10 cellular contexts compared by ENCODE assay signal in the genomic region with DNA sequence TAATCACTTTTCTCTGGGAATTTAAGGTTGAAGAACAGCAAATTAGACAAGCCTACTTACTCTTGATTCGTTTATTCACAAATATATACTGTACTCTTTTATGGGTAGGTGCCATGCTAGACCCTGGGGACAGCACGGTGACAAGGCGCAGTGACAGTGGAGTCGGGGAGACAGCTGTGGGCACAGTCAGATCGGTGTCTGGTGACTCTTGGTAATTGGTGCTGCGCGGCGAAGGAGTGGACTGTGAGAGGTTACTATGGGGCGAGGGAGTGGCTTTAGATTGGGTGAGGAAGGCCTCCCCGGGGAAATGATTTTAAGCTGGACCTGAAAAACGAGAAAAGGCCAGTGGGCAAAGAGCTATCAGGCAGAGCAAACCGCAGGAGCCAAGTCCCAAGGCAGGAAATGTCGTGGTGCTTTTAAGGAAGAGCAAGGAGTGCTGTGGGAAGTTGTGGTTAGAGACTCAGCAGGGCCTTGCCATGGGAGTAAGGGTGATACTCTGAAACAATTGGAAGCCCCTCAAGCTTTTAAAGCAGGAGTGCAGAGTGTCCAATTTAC. TPM values are rescaled to one million over a fixed set of nuclear protein-coding genes. Genes with fewer than 3 reads are reported as not detected.
DNase-seq lines count a peak whose midpoint lies in the region; ATAC-seq, FAIRE-seq and TF ChIP-seq lines count a peak whose summit lies in the region.
"Had no signal": no experiment of that assay in that cellular context is flagged by ENCODE, and none has a peak within 500 bp of the region (broad histone marks: within the 10 kb centered on the region; RNA-seq: fewer than 3 reads in every experiment).

No MANE protein-coding gene starts in this region.

- FAIRE-seq in D721Med (lab: Jason Lieb, UNC), result no peak

- TF ChIP-seq POLR2A in transverse colon (IDR thresholded peaks at IDR 0.05), result no peak

- H3K9me3 ChIP-seq in mesodermal cell (ENCODE audit: control insufficient read depth, low read length) (peaks cover 4% of the 10 kb centered on the region), transverse colon (no peaks in the 10 kb centered on the region)

- peak; percentile 37 for DNase-seq in SKM-1 treated with dmso at 0.1 percent for 144 hours (lab: John Stamatoyannopoulos, UW; ENCODE audit: unreplicated experiment)
- no peak for DNase-seq in SKM-1 (lab: John Stamatoyannopoulos, UW; ENCODE audit: unreplicated experiment)
- DNase-seq in transverse colon, result peak; percentile 50
- DNase-seq in D721Med (ENCODE audit: insufficient read length, low spot score), result no peak
- DNase-seq: NCI-H1694; stimulated activated CD8-positive, alpha-beta memory T cell treated with anti-CD3 and anti-CD28 coated beads, Interleukin-4, amount 100 ng/mL, for 48 hours had no signal

- H3K4me1 ChIP-seq in mesodermal cell (ENCODE audit: control insufficient read depth, insufficient read depth, low read length, poor library complexity, severe bottlenecking) (peaks cover 6% of the 10 kb centered on the region), transverse colon (peaks cover 0 to 49% (median 20%) of the 10 kb centered on the region in 4 donors)

- H3K27me3 ChIP-seq in transverse colon, result no peaks in the 10 kb centered on the region

- intact Hi-C loops in dendritic cell treated with granulocyte-macrophage colony-stimulating factor and Interleukin-4, amounts not matched to agents 40 ng/mL and 50 ng/mL, for 4 days (cut with micrococcal nuclease), result no loop called here
- intact Hi-C loops in transverse colon (cut with DNase I; ENCODE audit: low total_unique reads), result no loop called here

- H3K27ac ChIP-seq in mesodermal cell (ENCODE audit: low read depth, low read length, severe bottlenecking) (peak overlapping the region; percentile 47), transverse colon (peak overlapping the region in 3 of 4 donors; percentile 31 to 60 (median 59))

- ATAC-seq in GM21423 (IDR thresholded peaks at IDR 0.05; ENCODE audit: unreplicated experiment), result no peak
- ATAC-seq in GM18858 (IDR thresholded peaks at IDR 0.05; ENCODE audit: unreplicated experiment), result no peak

- H3K4me3 Mint-ChIP-seq in dendritic cell treated with granulocyte-macrophage colony-stimulating factor and Interleukin-4, amounts not matched to agents 40 ng/mL and 50 ng/mL, for 4 days, result peak overlapping the region; percentile 55

- H3K36me3 ChIP-seq in mesodermal cell (ENCODE audit: control insufficient read depth, insufficient read depth, low read length) (peaks cover 88% of the 10 kb centered on the region), transverse colon (no peaks in the 10 kb centered on the region)

- in situ Hi-C loops in transverse colon (cut with MboI; ENCODE audit: low pct_ligation_motif_present in 1 of 4, low pct_unique_long_range_greater_than_20kb in 1 of 4, low sequenced_read_pairs in 3 of 4), result no loop called here

- H3K27me3 Mint-ChIP-seq in dendritic cell treated with granulocyte-macrophage colony-stimulating factor and Interleukin-4, amounts not matched to agents 40 ng/mL and 50 ng/mL, for 4 days, result no peaks in the 10 kb centered on the region

- H3K4me3 ChIP-seq in mesodermal cell (ENCODE audit: extremely low read depth, insufficient read depth, low read length, poor library complexity, severe bottlenecking), result no peak overlapping the region
- no peak overlapping the region for H3K4me3 ChIP-seq in transverse colon

- H3K9me3 Mint-ChIP-seq in dendritic cell treated with granulocyte-macrophage colony-stimulating factor and Interleukin-4, amounts not matched to agents 40 ng/mL and 50 ng/mL, for 4 days, result no peaks in the 10 kb centered on the region

- TF ChIP-seq CTCF in transverse colon (IDR thresholded peaks at IDR 0.05) (no peak), D721Med (IDR thresholded peaks at IDR 0.05; ENCODE audit: insufficient read depth, missing control alignments) (no peak)

- TF ChIP-seq EP300 in transverse colon (IDR thresholded peaks at IDR 0.05; ENCODE audit: low read depth), result no peak

- WGBS in mesodermal cell (ENCODE audit: insufficient coverage in 2 of 2), 2 experiments, result 86 to 90% methylated on average over 11 to 12 of the region's 13 CpGs
- 47 to 73% methylated on average over 10 to 13 of the region's 13 CpGs for WGBS in transverse colon (ENCODE audit: low coverage in 1 of 2), 2 donors

- peaks cover 62% of the 10 kb centered on the region for H3K4me1 Mint-ChIP-seq in dendritic cell treated with granulocyte-macrophage colony-stimulating factor and Interleukin-4, amounts not matched to agents 40 ng/mL and 50 ng/mL, for 4 days (ENCODE audit: low read depth)

- peaks cover 88% of the 10 kb centered on the region for H3K36me3 Mint-ChIP-seq in dendritic cell treated with granulocyte-macrophage colony-stimulating factor and Interleukin-4, amounts not matched to agents 40 ng/mL and 50 ng/mL, for 4 days (ENCODE audit: low read depth)

- H3K27ac Mint-ChIP-seq in dendritic cell treated with granulocyte-macrophage colony-stimulating factor and Interleukin-4, amounts not matched to agents 40 ng/mL and 50 ng/mL, for 4 days, result peak overlapping the region; percentile 88

RNA-seq across cellular contexts. Expression of gene TXNDC2, which starts 36.3 kb away (rescaled TPM):
- polyA plus RNA-seq in mesodermal cell (2013, experiment 1 of 2), result 0.18 TPM
- polyA plus RNA-seq in mesodermal cell (2013, experiment 2 of 2), result 0.40 TPM
- total RNA-seq in transverse colon, result under 1 TPM in 1 of 4 donors, not detected in 3; 0.27 TPM

Comparison
In these comparisons a context has a peak if more than half of its experiments do, and no peak if none do; other contexts are left out.
1. DNase-seq: peak in SKM-1 treated with dmso at 0.1 percent for 144 hours (single experiment) and transverse colon (single experiment); none in SKM-1 (single experiment) and D721Med (single experiment).